ENCODE assay signal across 24 cellular contexts in the genomic region with DNA sequence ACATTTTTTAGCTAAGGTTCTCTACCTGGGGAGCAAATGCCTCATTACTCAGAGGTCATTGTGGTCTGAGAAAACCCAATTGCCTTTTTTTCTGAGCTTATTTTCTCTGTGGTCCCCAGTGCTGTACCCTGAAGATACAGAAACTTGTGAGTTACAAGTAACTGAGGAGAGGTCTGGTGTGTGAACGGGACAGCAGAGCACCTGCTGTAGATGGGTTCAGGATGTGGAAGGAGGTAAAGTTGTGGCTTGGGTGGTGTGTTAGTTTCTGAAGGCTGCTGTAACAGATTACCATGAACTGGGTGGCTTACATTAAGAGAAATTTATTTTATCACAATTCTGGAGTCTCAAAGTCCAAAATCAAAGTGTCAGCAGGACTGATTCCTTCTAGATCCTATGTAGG.
DNase-seq lines count a peak whose midpoint lies in the region; ATAC-seq, FAIRE-seq and TF ChIP-seq lines count a peak whose summit lies in the region.
"Had no signal": no experiment of that assay in that cellular context is flagged by ENCODE, and none has a peak within 500 bp of the region (broad histone marks: within the 10 kb centered on the region; RNA-seq: fewer than 3 reads in every experiment).

No MANE protein-coding gene starts in this region.

- H4K20me1 ChIP-seq in GM12878 (ENCODE audit: control insufficient read depth, insufficient read depth) (no peaks in the 10 kb centered on the region), neural progenitor cell (ENCODE audit: low read depth) (no peaks in the 10 kb centered on the region)
- H4K20me1 ChIP-seq: BLaER1 treated with 17β-estradiol and CSF1 and Interleukin-3, amounts not matched to agents 10 nM and 100 nM had no signal

- CTCF ChIA-PET in GM12878 (lab: Yijun Ruan, JAX): interaction anchor here (0.9 to 1.2 kb wide), 2 partner anchors 25 to 543 kb away, joined by 3 read pairs; no protein-coding TSS in a partner anchor

- no peak for FAIRE-seq in GM12878 (lab: Jason Lieb, UNC)
- FAIRE-seq: A549, D721Med, G401.6, GM12892, GM18507, GM19239 had no signal

- H3K27me3 Mint-ChIP-seq in natural killer cell (ENCODE audit: low read depth in 2 of 2) (peaks cover 0 to 3% of the 10 kb centered on the region in 2 donors), neural progenitor cell (ENCODE audit: insufficient read depth, low read depth) (peaks cover 9% of the 10 kb centered on the region)
- H3K27me3 Mint-ChIP-seq in natural killer cell treated with Interleukin-12 subunit alpha and Interleukin-12 subunit beta and Interleukin-15 and Interleukin-18, amount 100 ng/mL, for 72 hours: peaks cover 0 to 6% of the 10 kb centered on the region in 2 donors
- no peaks in the 10 kb centered on the region for H3K27me3 Mint-ChIP-seq in activated T-helper 1 cell treated with anti-CD3 and anti-CD28 coated beads, Interleukin-12 subunit alpha, Interleukin-12 subunit beta, Interleukin-2, Interleukin-4 antibody, amounts not matched to agents 30 ng/mL and 10 ng/mL and 1 ng/mL, durations not matched to agents 14 hours and 24 hours and 36 hours (ENCODE audit: insufficient read depth)
- H3K27me3 Mint-ChIP-seq: B cell; CD4-positive, alpha-beta T cell had no signal

- no peaks in the 10 kb centered on the region for H3K36me3 Mint-ChIP-seq in natural killer cell
- H3K36me3 Mint-ChIP-seq in natural killer cell treated with Interleukin-12 subunit alpha and Interleukin-12 subunit beta and Interleukin-15 and Interleukin-18, amount 100 ng/mL, for 72 hours: no peaks in the 10 kb centered on the region
- H3K36me3 Mint-ChIP-seq in neural progenitor cell: no peaks in the 10 kb centered on the region
- no peaks in the 10 kb centered on the region for H3K36me3 Mint-ChIP-seq in activated T-helper 1 cell treated with anti-CD3 and anti-CD28 coated beads, Interleukin-12 subunit alpha, Interleukin-12 subunit beta, Interleukin-2, Interleukin-4 antibody, amounts not matched to agents 30 ng/mL and 10 ng/mL and 1 ng/mL, durations not matched to agents 14 hours and 24 hours and 36 hours (ENCODE audit: low read depth)
- H3K36me3 Mint-ChIP-seq: CD8-positive, alpha-beta T cell had no signal

- intact Hi-C loops in natural killer cell (cut with micrococcal nuclease): no loop called here
- intact Hi-C loops in GM12878 (cut with micrococcal nuclease; ENCODE audit: unreplicated experiment): no loop called here
- intact Hi-C loops in left lung (cut with DNase I): no loop called here
- intact Hi-C loops in activated T-helper 1 cell treated with anti-CD3 and anti-CD28 coated beads, Interleukin-12 subunit alpha, Interleukin-12 subunit beta, Interleukin-2, Interleukin-4 antibody, amounts not matched to agents 30 ng/mL and 10 ng/mL and 1 ng/mL, durations not matched to agents 14 hours and 24 hours and 36 hours (cut with micrococcal nuclease): no loop called here

- H2AFZ ChIP-seq in GM12878 (ENCODE audit: control insufficient read depth, low read depth, low read length): no peak overlapping the region
- no peak overlapping the region for H2AFZ ChIP-seq in neural progenitor cell (replicated peaks)

- BruUV-seq in GM12878 (replicated peaks; lab: Mats Ljungman, UMichigan): no TSS peak

- no peaks in the 10 kb centered on the region for H3K27me3 ChIP-seq in GM12878 (replicated peaks in 1 of 2; ENCODE audit: control insufficient read depth in 2 of 2, insufficient read depth in 2 of 2, low read length in 1 of 2)
- H3K27me3 ChIP-seq in neural progenitor cell: no peaks in the 10 kb centered on the region
- H3K27me3 ChIP-seq in left lung: no peaks in the 10 kb centered on the region
- H3K27me3 ChIP-seq: BLaER1 treated with 17β-estradiol and CSF1 and Interleukin-3, amounts not matched to agents 10 nM and 100 nM had no signal

- no peaks in the 10 kb centered on the region for H3K4me1 ChIP-seq in GM12878 (ENCODE audit: control insufficient read depth, insufficient read depth, low read length)
- H3K4me1 ChIP-seq in neural progenitor cell: no peaks in the 10 kb centered on the region
- H3K4me1 ChIP-seq in left lung: no peaks in the 10 kb centered on the region
- H3K4me1 ChIP-seq: A549; BLaER1 treated with 17β-estradiol and CSF1 and Interleukin-3, amounts not matched to agents 10 nM and 100 nM; Caco-2 had no signal

- DNase-seq in natural killer cell: no peak
- no peak for DNase-seq in natural killer cell treated with Interleukin-12 subunit alpha and Interleukin-12 subunit beta and Interleukin-15 and Interleukin-18, amount 100 ng/mL, for 72 hours (ENCODE audit: low spot score)
- DNase-seq in GM12878 (ENCODE audit: low read depth, low spot score): no peak
- no peak for DNase-seq in neural progenitor cell (ENCODE audit: low spot score)
- DNase-seq in left lung: no peak
- DNase-seq in activated T-helper 1 cell treated with anti-CD3 and anti-CD28 coated beads, Interleukin-12 subunit alpha, Interleukin-12 subunit beta, Interleukin-2, Interleukin-4 antibody, amounts not matched to agents 30 ng/mL and 10 ng/mL and 1 ng/mL, durations not matched to agents 14 hours and 24 hours and 36 hours (ENCODE audit: low spot score): no peak
- no peak for DNase-seq in cerebellum (ENCODE audit: low spot score)
- DNase-seq: AML-193; Caco-2; Calu3; CD4-positive, alpha-beta T cell; CD8-positive, alpha-beta T cell; DMS79 treated with DMSO at 0.1 percent for 48 hours; GF-D8 had no signal

- ATAC-seq in natural killer cell (peak in 2 of 3 donors; percentile 14 to 44), GM12878 (peak; percentile 62), left lung (no peak)
- no peak for ATAC-seq in natural killer cell treated with Interleukin-12 subunit alpha and Interleukin-12 subunit beta and Interleukin-15 and Interleukin-18, amount 100 ng/mL, for 72 hours
- ATAC-seq: A549; CD8-positive, alpha-beta T cell had no signal

- TF ChIP-seq EP300 in GM12878 (IDR thresholded peaks at IDR 0.05; ENCODE audit: borderline replicate concordance in 1 of 2, control insufficient read depth in 1 of 2, low read depth in 2 of 2, low read length in 2 of 2): no peak

- H3F3A ChIP-seq in neural progenitor cell (ENCODE audit: low read depth): no peaks in the 10 kb centered on the region

- H3K27ac Mint-ChIP-seq in natural killer cell: no peak overlapping the region
- H3K27ac Mint-ChIP-seq in natural killer cell treated with Interleukin-12 subunit alpha and Interleukin-12 subunit beta and Interleukin-15 and Interleukin-18, amount 100 ng/mL, for 72 hours: no peak overlapping the region
- H3K27ac Mint-ChIP-seq in neural progenitor cell: peak overlapping the region; percentile 21
- H3K27ac Mint-ChIP-seq in activated T-helper 1 cell treated with anti-CD3 and anti-CD28 coated beads, Interleukin-12 subunit alpha, Interleukin-12 subunit beta, Interleukin-2, Interleukin-4 antibody, amounts not matched to agents 30 ng/mL and 10 ng/mL and 1 ng/mL, durations not matched to agents 14 hours and 24 hours and 36 hours: no peak overlapping the region
- H3K27ac Mint-ChIP-seq: B cell; CD4-positive, alpha-beta T cell; CD8-positive, alpha-beta T cell had no signal

- H3K4me2 ChIP-seq in GM12878 (ENCODE audit: control insufficient read depth, insufficient read depth) (no peak overlapping the region), neural progenitor cell (no peak overlapping the region)
- H3K4me2 ChIP-seq: A549; BLaER1 treated with 17β-estradiol and CSF1 and Interleukin-3, amounts not matched to agents 10 nM and 100 nM had no signal

- 4% methylated on average over 1 of the region's 1 CpG for WGBS in GM12878 (ENCODE audit: insufficient coverage, insufficient replicate concordance, low lambda C conversion rate, missing lambda C conversion rate)

- SMC1A ChIA-PET in GM12878 (lab: Charles Lee; ENCODE audit: uncharacterized antibody, unreplicated experiment): interaction anchor here (0.7 to 9.6 kb wide), 7 partner anchors 11 to 45 kb away, joined by 3 to 95 read pairs (median 4); no protein-coding TSS in a partner anchor

- H3K9ac ChIP-seq in GM12878 (ENCODE audit: control insufficient read depth, insufficient read depth, low read length) (no peak overlapping the region), neural progenitor cell (no peak overlapping the region)
- H3K9ac ChIP-seq: BLaER1 treated with 17β-estradiol and CSF1 and Interleukin-3, amounts not matched to agents 10 nM and 100 nM had no signal

- H3K27ac ChIP-seq in GM12878 (ENCODE audit: control insufficient read depth, insufficient read depth) (no peak overlapping the region), neural progenitor cell (no peak overlapping the region), left lung (no peak overlapping the region)
- H3K27ac ChIP-seq: 22Rv1; A549; BLaER1 treated with 17β-estradiol and CSF1 and Interleukin-3, amounts not matched to agents 10 nM and 100 nM; C4-2B had no signal

- H3K79me2 ChIP-seq in GM12878 (ENCODE audit: control insufficient read depth, insufficient read depth, low read length): no peaks in the 10 kb centered on the region
- no peaks in the 10 kb centered on the region for H3K79me2 ChIP-seq in neural progenitor cell (ENCODE audit: low read depth)

- in situ Hi-C loops in GM12878 (cut with MboI): no loop called here

- no peak for TF ChIP-seq CTCF in natural killer cell (IDR thresholded peaks at IDR 0.05)
- no peak for TF ChIP-seq CTCF in GM12878 (IDR thresholded peaks at IDR 0.05 in 2 of 3, conservative IDR thresholded peaks at IDR 0.05 in 1 of 3; ENCODE audit: control insufficient read depth in 2 of 3, extremely low read depth in 1 of 3, insufficient read depth in 1 of 3, low read depth in 3 of 3, low read length in 3 of 3)
- no peak for TF ChIP-seq CTCF in neural progenitor cell (IDR thresholded peaks at IDR 0.05)
- TF ChIP-seq CTCF in left lung (IDR thresholded peaks at IDR 0.05): no peak

- H3K36me3 ChIP-seq in GM12878 (ENCODE audit: control insufficient read depth in 2 of 2, insufficient read depth in 2 of 2, low read length in 1 of 2) (no peaks in the 10 kb centered on the region), neural progenitor cell (no peaks in the 10 kb centered on the region), left lung (no peaks in the 10 kb centered on the region)
- H3K36me3 ChIP-seq: BLaER1 treated with 17β-estradiol and CSF1 and Interleukin-3, amounts not matched to agents 10 nM and 100 nM had no signal

- no peaks in the 10 kb centered on the region for H3K9me3 Mint-ChIP-seq in natural killer cell
- no peaks in the 10 kb centered on the region for H3K9me3 Mint-ChIP-seq in natural killer cell treated with Interleukin-12 subunit alpha and Interleukin-12 subunit beta and Interleukin-15 and Interleukin-18, amount 100 ng/mL, for 72 hours
- peaks cover 10% of the 10 kb centered on the region for H3K9me3 Mint-ChIP-seq in neural progenitor cell
- no peaks in the 10 kb centered on the region for H3K9me3 Mint-ChIP-seq in activated T-helper 1 cell treated with anti-CD3 and anti-CD28 coated beads, Interleukin-12 subunit alpha, Interleukin-12 subunit beta, Interleukin-2, Interleukin-4 antibody, amounts not matched to agents 30 ng/mL and 10 ng/mL and 1 ng/mL, durations not matched to agents 14 hours and 24 hours and 36 hours
- H3K9me3 Mint-ChIP-seq: CD4-positive, alpha-beta T cell; CD8-positive, alpha-beta T cell had no signal

- RAD21 ChIA-PET in GM12878 (lab: Charles Lee; ENCODE audit: unreplicated experiment): interaction anchor here (0.6 to 0.9 kb wide), 2 partner anchors 36 to 37 kb away, joined by 3 read pairs; no protein-coding TSS in a partner anchor

- H3K4me3 ChIP-seq in GM12878 (no peak overlapping the region), neural progenitor cell (no peak overlapping the region), left lung (no peak overlapping the region)
- H3K4me3 ChIP-seq: A549; BLaER1 treated with 17β-estradiol and CSF1 and Interleukin-3, amounts not matched to agents 10 nM and 100 nM had no signal

- H3K9me3 ChIP-seq in GM12878 (replicated peaks; ENCODE audit: control insufficient read depth, insufficient read depth, low read length) (no peaks in the 10 kb centered on the region), neural progenitor cell (ENCODE audit: low read depth) (no peaks in the 10 kb centered on the region), left lung (no peaks in the 10 kb centered on the region)
- H3K9me3 ChIP-seq: A549, Caco-2 had no signal

- TF ChIP-seq RAD21 in GM12878 (IDR thresholded peaks at IDR 0.05; ENCODE audit: insufficient read depth, low read depth, low read length): no peak

- POLR2A ChIA-PET in GM12878 (lab: Charles Lee): no interaction called here

- H3K4me3 Mint-ChIP-seq in natural killer cell: no peak overlapping the region
- no peak overlapping the region for H3K4me3 Mint-ChIP-seq in natural killer cell treated with Interleukin-12 subunit alpha and Interleukin-12 subunit beta and Interleukin-15 and Interleukin-18, amount 100 ng/mL, for 72 hours
- H3K4me3 Mint-ChIP-seq in neural progenitor cell: no peak overlapping the region
- no peak overlapping the region for H3K4me3 Mint-ChIP-seq in activated T-helper 1 cell treated with anti-CD3 and anti-CD28 coated beads, Interleukin-12 subunit alpha, Interleukin-12 subunit beta, Interleukin-2, Interleukin-4 antibody, amounts not matched to agents 30 ng/mL and 10 ng/mL and 1 ng/mL, durations not matched to agents 14 hours and 24 hours and 36 hours
- H3K4me3 Mint-ChIP-seq: B cell; CD4-positive, alpha-beta T cell; CD8-positive, alpha-beta T cell had no signal

- no peak for TF ChIP-seq POLR2A in GM12878 (IDR thresholded peaks at IDR 0.05; ENCODE audit: low read depth, low read length)

- peaks cover 6 to 14% of the 10 kb centered on the region in 2 donors for H3K4me1 Mint-ChIP-seq in natural killer cell
- H3K4me1 Mint-ChIP-seq in natural killer cell treated with Interleukin-12 subunit alpha and Interleukin-12 subunit beta and Interleukin-15 and Interleukin-18, amount 100 ng/mL, for 72 hours (ENCODE audit: low read depth in 2 of 2): peaks cover 0 to 7% of the 10 kb centered on the region in 2 donors
- peaks cover 5% of the 10 kb centered on the region for H3K4me1 Mint-ChIP-seq in neural progenitor cell
- H3K4me1 Mint-ChIP-seq in activated T-helper 1 cell treated with anti-CD3 and anti-CD28 coated beads, Interleukin-12 subunit alpha, Interleukin-12 subunit beta, Interleukin-2, Interleukin-4 antibody, amounts not matched to agents 30 ng/mL and 10 ng/mL and 1 ng/mL, durations not matched to agents 14 hours and 24 hours and 36 hours (ENCODE audit: low read depth): no peaks in the 10 kb centered on the region
- H3K4me1 Mint-ChIP-seq: B cell had no signal

Comparison
In these comparisons a context has a peak if more than half of its experiments do, and no peak if none do; other contexts are left out.
1. ATAC-seq: peak in natural killer cell (2 of 3) and GM12878 (single experiment); none in natural killer cell treated with Interleukin-12 subunit alpha and Interleukin-12 subunit beta and Interleukin-15 and Interleukin-18, amount 100 ng/mL, for 72 hours (0 of 2) and left lung (single experiment).